Comparison of ENCODE assay signal across 1 cellular context in the genomic region with DNA sequence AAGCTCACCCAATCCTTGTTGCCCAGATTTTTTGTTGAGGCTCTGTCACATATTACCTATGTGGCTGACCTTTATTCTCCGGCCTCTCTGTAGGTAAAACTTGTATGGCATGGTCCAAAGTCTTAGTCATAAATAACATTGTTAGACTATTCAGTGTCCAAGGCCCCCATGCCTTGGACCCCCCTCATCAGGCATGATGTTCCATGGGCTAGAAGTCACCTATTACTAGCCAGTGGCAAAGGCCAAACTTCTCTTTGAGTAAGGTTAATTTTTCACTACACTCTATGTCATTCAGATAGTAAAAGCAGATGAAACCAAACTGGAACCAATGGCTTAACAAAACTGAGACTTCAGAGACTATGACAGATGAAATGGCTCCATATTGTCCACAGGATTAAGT.
TF ChIP-seq lines count a peak whose summit lies in the region.

No MANE protein-coding gene starts in this region.

TF ChIP-seq in HepG2, 621 proteins besides CTCF, POLR2A, EP300 and RAD21 (continued from another document and continues in another):
- TF ChIP-seq HOMEZ (CRISPR knock-in tag; IDR thresholded peaks at IDR 0.05; ENCODE audit: low read depth): peak; percentile 67; the same call in 1 of the 2 replicates
- TF ChIP-seq FOSL2 (CRISPR knock-in tag; IDR thresholded peaks at IDR 0.05): no peak
- TF ChIP-seq, protein P1, sequence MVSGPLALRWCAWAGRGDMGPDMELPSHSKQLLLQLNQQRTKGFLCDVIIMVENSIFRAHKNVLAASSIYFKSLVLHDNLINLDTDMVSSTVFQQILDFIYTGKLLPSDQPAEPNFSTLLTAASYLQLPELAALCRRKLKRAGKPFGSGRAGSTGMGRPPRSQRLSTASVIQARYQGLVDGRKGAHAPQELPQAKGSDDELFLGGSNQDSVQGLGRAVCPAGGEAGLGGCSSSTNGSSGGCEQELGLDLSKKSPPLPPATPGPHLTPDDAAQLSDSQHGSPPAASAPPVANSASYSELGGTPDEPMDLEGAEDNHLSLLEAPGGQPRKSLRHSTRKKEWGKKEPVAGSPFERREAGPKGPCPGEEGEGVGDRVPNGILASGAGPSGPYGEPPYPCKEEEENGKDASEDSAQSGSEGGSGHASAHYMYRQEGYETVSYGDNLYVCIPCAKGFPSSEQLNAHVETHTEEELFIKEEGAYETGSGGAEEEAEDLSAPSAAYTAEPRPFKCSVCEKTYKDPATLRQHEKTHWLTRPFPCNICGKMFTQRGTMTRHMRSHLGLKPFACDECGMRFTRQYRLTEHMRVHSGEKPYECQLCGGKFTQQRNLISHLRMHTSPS (CRISPR knock-in tag; IDR thresholded peaks at IDR 0.05; ENCODE audit: low read depth): no peak
- TF ChIP-seq SOX6 (IDR thresholded peaks at IDR 0.05): no peak
- no peak for TF ChIP-seq SOX6 (CRISPR knock-in tag; IDR thresholded peaks at IDR 0.05)
- peak; percentile 75; the same call in 1 of the 2 replicates for TF ChIP-seq EHMT2 (IDR thresholded peaks at IDR 0.05; ENCODE audit: borderline replicate concordance, low read depth, low read length)
- 0 out of 2 replicates have a peak, but pooled peaks have one; percentile 12 for TF ChIP-seq ZMYM4 (CRISPR knock-in tag; IDR thresholded peaks at IDR 0.05)
- TF ChIP-seq NR3C1 (CRISPR knock-in tag; IDR thresholded peaks at IDR 0.05): no peak
- no peak for TF ChIP-seq HNRNPH1 (optimal IDR thresholded peaks at IDR 0.05; ENCODE audit: low read depth, low read length)
- no peak for TF ChIP-seq SNRNP70 (IDR thresholded peaks at IDR 0.05; ENCODE audit: low read depth, low read length)
- TF ChIP-seq HNF4A (CRISPR knock-in tag; IDR thresholded peaks at IDR 0.05): peak; percentile 13; the same call in 1 of the 2 replicates
- TF ChIP-seq ARID4A (CRISPR knock-in tag; IDR thresholded peaks at IDR 0.05; ENCODE audit: borderline replicate concordance): no peak
- TF ChIP-seq, protein P2, sequence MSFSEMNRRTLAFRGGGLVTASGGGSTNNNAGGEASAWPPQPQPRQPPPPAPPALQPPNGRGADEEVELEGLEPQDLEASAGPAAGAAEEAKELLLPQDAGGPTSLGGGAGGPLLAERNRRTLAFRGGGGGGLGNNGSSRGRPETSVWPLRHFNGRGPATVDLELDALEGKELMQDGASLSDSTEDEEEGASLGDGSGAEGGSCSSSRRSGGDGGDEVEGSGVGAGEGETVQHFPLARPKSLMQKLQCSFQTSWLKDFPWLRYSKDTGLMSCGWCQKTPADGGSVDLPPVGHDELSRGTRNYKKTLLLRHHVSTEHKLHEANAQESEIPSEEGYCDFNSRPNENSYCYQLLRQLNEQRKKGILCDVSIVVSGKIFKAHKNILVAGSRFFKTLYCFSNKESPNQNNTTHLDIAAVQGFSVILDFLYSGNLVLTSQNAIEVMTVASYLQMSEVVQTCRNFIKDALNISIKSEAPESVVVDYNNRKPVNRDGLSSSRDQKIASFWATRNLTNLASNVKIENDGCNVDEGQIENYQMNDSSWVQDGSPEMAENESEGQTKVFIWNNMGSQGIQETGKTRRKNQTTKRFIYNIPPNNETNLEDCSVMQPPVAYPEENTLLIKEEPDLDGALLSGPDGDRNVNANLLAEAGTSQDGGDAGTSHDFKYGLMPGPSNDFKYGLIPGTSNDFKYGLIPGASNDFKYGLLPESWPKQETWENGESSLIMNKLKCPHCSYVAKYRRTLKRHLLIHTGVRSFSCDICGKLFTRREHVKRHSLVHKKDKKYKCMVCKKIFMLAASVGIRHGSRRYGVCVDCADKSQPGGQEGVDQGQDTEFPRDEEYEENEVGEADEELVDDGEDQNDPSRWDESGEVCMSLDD (CRISPR knock-in tag; IDR thresholded peaks at IDR 0.05; ENCODE audit: borderline replicate concordance): no peak
- TF ChIP-seq PCBP2 (optimal IDR thresholded peaks at IDR 0.05; ENCODE audit: low read depth, low read length, poor library complexity, severe bottlenecking): no peak
- no peak for TF ChIP-seq ZNF543 (CRISPR knock-in tag; IDR thresholded peaks at IDR 0.05)
- no peak for TF ChIP-seq ARNT2 (CRISPR knock-in tag; IDR thresholded peaks at IDR 0.05; ENCODE audit: low read depth)
- no peak for TF ChIP-seq BCL3 (CRISPR knock-in tag; IDR thresholded peaks at IDR 0.05)
- no peak for TF ChIP-seq KDM3A (CRISPR knock-in tag; IDR thresholded peaks at IDR 0.05; ENCODE audit: low read depth)
- no peak for TF ChIP-seq ZNF260 (CRISPR knock-in tag; IDR thresholded peaks at IDR 0.05; ENCODE audit: borderline replicate concordance, low read depth)
- TF ChIP-seq, protein P3, sequence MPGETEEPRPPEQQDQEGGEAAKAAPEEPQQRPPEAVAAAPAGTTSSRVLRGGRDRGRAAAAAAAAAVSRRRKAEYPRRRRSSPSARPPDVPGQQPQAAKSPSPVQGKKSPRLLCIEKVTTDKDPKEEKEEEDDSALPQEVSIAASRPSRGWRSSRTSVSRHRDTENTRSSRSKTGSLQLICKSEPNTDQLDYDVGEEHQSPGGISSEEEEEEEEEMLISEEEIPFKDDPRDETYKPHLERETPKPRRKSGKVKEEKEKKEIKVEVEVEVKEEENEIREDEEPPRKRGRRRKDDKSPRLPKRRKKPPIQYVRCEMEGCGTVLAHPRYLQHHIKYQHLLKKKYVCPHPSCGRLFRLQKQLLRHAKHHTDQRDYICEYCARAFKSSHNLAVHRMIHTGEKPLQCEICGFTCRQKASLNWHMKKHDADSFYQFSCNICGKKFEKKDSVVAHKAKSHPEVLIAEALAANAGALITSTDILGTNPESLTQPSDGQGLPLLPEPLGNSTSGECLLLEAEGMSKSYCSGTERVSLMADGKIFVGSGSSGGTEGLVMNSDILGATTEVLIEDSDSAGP (CRISPR knock-in tag; IDR thresholded peaks at IDR 0.05; ENCODE audit: borderline replicate concordance): no peak
- no peak for TF ChIP-seq DDIT3 (CRISPR knock-in tag; IDR thresholded peaks at IDR 0.05)
- no peak for TF ChIP-seq ZFP37 (CRISPR knock-in tag; IDR thresholded peaks at IDR 0.05; ENCODE audit: borderline replicate concordance)
- TF ChIP-seq, protein P4, sequence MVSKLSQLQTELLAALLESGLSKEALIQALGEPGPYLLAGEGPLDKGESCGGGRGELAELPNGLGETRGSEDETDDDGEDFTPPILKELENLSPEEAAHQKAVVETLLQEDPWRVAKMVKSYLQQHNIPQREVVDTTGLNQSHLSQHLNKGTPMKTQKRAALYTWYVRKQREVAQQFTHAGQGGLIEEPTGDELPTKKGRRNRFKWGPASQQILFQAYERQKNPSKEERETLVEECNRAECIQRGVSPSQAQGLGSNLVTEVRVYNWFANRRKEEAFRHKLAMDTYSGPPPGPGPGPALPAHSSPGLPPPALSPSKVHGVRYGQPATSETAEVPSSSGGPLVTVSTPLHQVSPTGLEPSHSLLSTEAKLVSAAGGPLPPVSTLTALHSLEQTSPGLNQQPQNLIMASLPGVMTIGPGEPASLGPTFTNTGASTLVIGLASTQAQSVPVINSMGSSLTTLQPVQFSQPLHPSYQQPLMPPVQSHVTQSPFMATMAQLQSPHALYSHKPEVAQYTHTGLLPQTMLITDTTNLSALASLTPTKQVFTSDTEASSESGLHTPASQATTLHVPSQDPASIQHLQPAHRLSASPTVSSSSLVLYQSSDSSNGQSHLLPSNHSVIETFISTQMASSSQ (IDR thresholded peaks at IDR 0.05; ENCODE audit: low read depth): 0 out of 2 replicates have a peak, but pooled peaks have one; percentile 19
- TF ChIP-seq, protein P4 (CRISPR knock-in tag; IDR thresholded peaks at IDR 0.05; ENCODE audit: borderline replicate concordance): no peak
- no peak for TF ChIP-seq NFKB2 (CRISPR knock-in tag; IDR thresholded peaks at IDR 0.05; ENCODE audit: borderline replicate concordance)
- TF ChIP-seq NFYB (CRISPR knock-in tag; IDR thresholded peaks at IDR 0.05): no peak
- TF ChIP-seq, protein P5, sequence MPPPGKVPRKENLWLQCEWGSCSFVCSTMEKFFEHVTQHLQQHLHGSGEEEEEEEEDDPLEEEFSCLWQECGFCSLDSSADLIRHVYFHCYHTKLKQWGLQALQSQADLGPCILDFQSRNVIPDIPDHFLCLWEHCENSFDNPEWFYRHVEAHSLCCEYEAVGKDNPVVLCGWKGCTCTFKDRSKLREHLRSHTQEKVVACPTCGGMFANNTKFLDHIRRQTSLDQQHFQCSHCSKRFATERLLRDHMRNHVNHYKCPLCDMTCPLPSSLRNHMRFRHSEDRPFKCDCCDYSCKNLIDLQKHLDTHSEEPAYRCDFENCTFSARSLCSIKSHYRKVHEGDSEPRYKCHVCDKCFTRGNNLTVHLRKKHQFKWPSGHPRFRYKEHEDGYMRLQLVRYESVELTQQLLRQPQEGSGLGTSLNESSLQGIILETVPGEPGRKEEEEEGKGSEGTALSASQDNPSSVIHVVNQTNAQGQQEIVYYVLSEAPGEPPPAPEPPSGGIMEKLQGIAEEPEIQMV (CRISPR knock-in tag; IDR thresholded peaks at IDR 0.05; ENCODE audit: low read depth): no peak
- TF ChIP-seq ZNF691 (CRISPR knock-in tag; IDR thresholded peaks at IDR 0.05; ENCODE audit: borderline replicate concordance, low read depth): no peak
